Comparison of ENCODE assay signal across 28 cellular contexts in genomic region chr11:116646191-116646590, GRCh38.
"Had no signal": no experiment of that assay in that cellular context is flagged by ENCODE, and none has a peak within 500 bp of the region (broad histone marks: within the 10 kb centered on the region; RNA-seq: fewer than 3 reads in every experiment).

No MANE protein-coding gene starts in this region.

- DNase-seq: hippocampal formation; kidney; left colon; left lung; lower lobe of right lung; mammary epithelial cell; mesenchymal stem cell; naive B cell; natural killer cell; nephron progenitor cell; ovary; retina; right cardiac atrium; stimulated activated CD4-positive, alpha-beta T cell treated with anti-CD3 and anti-CD28 coated beads, Interleukin-12 subunit alpha, Interleukin-12 subunit beta, amount 100 ng/mL, for 4 hours; stimulated activated CD4-positive, alpha-beta T cell treated with anti-CD3 and anti-CD28 coated beads, Interleukin-15, amount 100 ng/mL, for 24 hours; stimulated activated CD4-positive, alpha-beta T cell treated with anti-CD3 and anti-CD28 coated beads, Interleukin-2, amount 100 ng/mL, for 24 hours; stimulated activated CD4-positive, alpha-beta T cell treated with anti-CD3 and anti-CD28 coated beads, Interleukin-4, amount 100 ng/mL, for 1 hour; stimulated activated naive B cell treated with anti-CD40 and anti-IgM and Interleukin-4, amounts not matched to agents 10 μg/mL and 1 μg/mL and 100 μg/mL, for 72 hours; stimulated activated naive CD8-positive, alpha-beta T cell treated with anti-CD3 and anti-CD28 coated beads, Interleukin-15, Interleukin-2, amounts not matched to agents 100 U/mL and 50 U/mL, for 24 hours; stomach; testis; thyroid gland; transverse colon; upper lobe of left lung had no signal

- H3K27ac ChIP-seq: left lung, lower lobe of right lung, neural progenitor cell, ovary, prostate gland, skin epidermis, stomach, testis, thyroid gland, transverse colon, upper lobe of left lung had no signal

- H3K4me3 ChIP-seq: left lung, lower lobe of right lung, neural progenitor cell, ovary, prostate gland, skin epidermis, stomach, testis, thyroid gland, transverse colon, upper lobe of left lung had no signal

- ATAC-seq: left colon; left lung; lower lobe of right lung; natural killer cell; right cardiac atrium; sciatic nerve; stimulated activated naive B cell treated with anti-CD40 and anti-IgM and Interleukin-4, amounts not matched to agents 10 μg/mL and 1 μg/mL and 100 μg/mL, for 72 hours; stimulated activated naive CD8-positive, alpha-beta T cell treated with anti-CD3 and anti-CD28 coated beads, Interleukin-15, Interleukin-2, amounts not matched to agents 100 U/mL and 50 U/mL, for 24 hours had no signal
